Comparison of ENCODE assay signal across 1 cellular context in genomic region chr3:157130138-157130880, GRCh38.
TF ChIP-seq lines count a peak whose summit lies in the region.

No MANE protein-coding gene starts in this region.

TF ChIP-seq in K562, 482 proteins besides CTCF, POLR2A, EP300 and RAD21 (continued from another document and continues in another):
- TF ChIP-seq HMG20B (CRISPR knock-in tag; IDR thresholded peaks at IDR 0.05) (no peak), POLR2AphosphoS5 (IDR thresholded peaks at IDR 0.05; ENCODE audit: control insufficient read depth, insufficient read depth, low read depth, low read length) (no peak), POLR3A (IDR thresholded peaks at IDR 0.05; ENCODE audit: borderline replicate concordance, extremely low read depth, insufficient read depth, insufficient read length) (no peak), MXI1 (IDR thresholded peaks at IDR 0.05; ENCODE audit: low read depth, low read length) (no peak), PURB (CRISPR knock-in tag; IDR thresholded peaks at IDR 0.05; ENCODE audit: low read depth) (no peak), HSF4 (CRISPR knock-in tag; IDR thresholded peaks at IDR 0.05; ENCODE audit: borderline replicate concordance) (no peak), ZNF184 (CRISPR knock-in tag; IDR thresholded peaks at IDR 0.05) (no peak), HES1 (IDR thresholded peaks at IDR 0.05; ENCODE audit: low read depth) (0 out of 2 replicates have a peak, but pooled peaks have one; percentile 27), FOXJ3 (CRISPR knock-in tag; IDR thresholded peaks at IDR 0.05) (no peak), JUND (IDR thresholded peaks at IDR 0.05; ENCODE audit: borderline replicate concordance, low read depth, low read length) (0 out of 2 replicates have a peak, but pooled peaks have one; percentile 26), JUND (tag; IDR thresholded peaks at IDR 0.05; ENCODE audit: borderline replicate concordance, low read depth, low read length) (no peak; the same call in 2 of the 3 replicates), ZNF232 (CRISPR knock-in tag; IDR thresholded peaks at IDR 0.05) (no peak), PBX2 (CRISPR knock-in tag; IDR thresholded peaks at IDR 0.05; ENCODE audit: low read depth) (no peak), PBX2 (tag; conservative IDR thresholded peaks at IDR 0.05; ENCODE audit: low read depth) (no peak), CHD2 (IDR thresholded peaks at IDR 0.05; ENCODE audit: low read depth, low read length) (no peak), MTA2 (IDR thresholded peaks at IDR 0.05; ENCODE audit: low read depth) (no peak), ZNF224 (CRISPR knock-in tag; IDR thresholded peaks at IDR 0.05) (no peak), IRF1 (CRISPR knock-in tag; IDR thresholded peaks at IDR 0.05; ENCODE audit: borderline replicate concordance) (no peak), CXXC5 (CRISPR knock-in tag; IDR thresholded peaks at IDR 0.05) (peak; percentile 55; the same call in 1 of the 2 replicates), ZBTB17 (CRISPR knock-in tag; IDR thresholded peaks at IDR 0.05) (no peak), ZNF407 (IDR thresholded peaks at IDR 0.05; ENCODE audit: low read depth) (no peak), TCF3 (CRISPR knock-in tag; IDR thresholded peaks at IDR 0.05) (no peak; the same call in 1 of the 2 replicates), PHF20 (IDR thresholded peaks at IDR 0.05; ENCODE audit: partially characterized antibody) (peak; percentile 18), KLF10 (CRISPR knock-in tag; IDR thresholded peaks at IDR 0.05) (no peak), SAP30 (IDR thresholded peaks at IDR 0.05; ENCODE audit: borderline replicate concordance, insufficient read depth, low read depth, low read length, poor library complexity, severe bottlenecking) (no peak), ZNF263 (CRISPR knock-in tag; IDR thresholded peaks at IDR 0.05; ENCODE audit: borderline replicate concordance) (no peak), ZNF589 (CRISPR knock-in tag; IDR thresholded peaks at IDR 0.05; ENCODE audit: low read depth) (0 out of 2 replicates have a peak, but pooled peaks have one; percentile 29), HDAC1 (IDR thresholded peaks at IDR 0.05) (0 out of 4 replicates have a peak, but pooled peaks of 1 of the 2 experiments have one; percentile 4), SRSF9 (IDR thresholded peaks at IDR 0.05; ENCODE audit: borderline replicate concordance, low read depth, low read length) (no peak), PHB (CRISPR knock-in tag; IDR thresholded peaks at IDR 0.05) (no peak), MEF2A (IDR thresholded peaks at IDR 0.05; ENCODE audit: control insufficient read depth, low read depth, low read length) (no peak), ZNF324 (CRISPR knock-in tag; IDR thresholded peaks at IDR 0.05) (no peak), CREB1 (IDR thresholded peaks at IDR 0.05) (no peak), CREB1 (CRISPR knock-in tag; IDR thresholded peaks at IDR 0.05) (no peak), BCLAF1 (IDR thresholded peaks at IDR 0.05; ENCODE audit: borderline replicate concordance in 1 of 2, control insufficient read depth in 1 of 2, low read depth in 2 of 2, low read length in 1 of 2) (no peak), DMBX1 (CRISPR knock-in tag; IDR thresholded peaks at IDR 0.05; ENCODE audit: borderline replicate concordance) (peak; percentile 80; the same call in 1 of the 2 replicates), MAFK (IDR thresholded peaks at IDR 0.05; ENCODE audit: low read length) (no peak), GATAD2B (IDR thresholded peaks at IDR 0.05; ENCODE audit: borderline replicate concordance) (no peak), XRCC4 (IDR thresholded peaks at IDR 0.05; ENCODE audit: extremely low read depth, insufficient read depth, insufficient read length) (no peak), KAT2B (IDR thresholded peaks at IDR 0.05; ENCODE audit: low read depth, low read length) (no peak), SMARCA5 (IDR thresholded peaks at IDR 0.05) (no peak), HNRNPLL (IDR thresholded peaks at IDR 0.05; ENCODE audit: low read depth, low read length, poor library complexity, severe bottlenecking) (no peak), ZNF445 (CRISPR knock-in tag; IDR thresholded peaks at IDR 0.05; ENCODE audit: low read depth) (no peak), ZNF23 (CRISPR knock-in tag; IDR thresholded peaks at IDR 0.05) (no peak), NONO (IDR thresholded peaks at IDR 0.05; ENCODE audit: low read depth in 2 of 2, low read length in 1 of 2) (no peak), POU5F1 (IDR thresholded peaks at IDR 0.05; ENCODE audit: borderline replicate concordance, low read depth, low read length, partially characterized antibody) (no peak), ELK1 (CRISPR knock-in tag; IDR thresholded peaks at IDR 0.05) (no peak), CBX5 (IDR thresholded peaks at IDR 0.05; ENCODE audit: borderline replicate concordance, low read depth) (no peak), NFIC (IDR thresholded peaks at IDR 0.05) (no peak), ARID3B (CRISPR knock-in tag; IDR thresholded peaks at IDR 0.05; ENCODE audit: borderline replicate concordance) (no peak), RBM17 (IDR thresholded peaks at IDR 0.05; ENCODE audit: borderline replicate concordance, low read depth, low read length) (no peak), KLF16 (IDR thresholded peaks at IDR 0.05) (peak; percentile 34; the same call in 1 of the 2 replicates), L3MBTL2 (IDR thresholded peaks at IDR 0.05) (peak; percentile 37; the same call in 1 of the 2 replicates), ZBED1 (IDR thresholded peaks at IDR 0.05) (no peak), ZNF316 (IDR thresholded peaks at IDR 0.05) (no peak)
